Comparison of ENCODE assay signal across 1 cellular context in the genomic region with DNA sequence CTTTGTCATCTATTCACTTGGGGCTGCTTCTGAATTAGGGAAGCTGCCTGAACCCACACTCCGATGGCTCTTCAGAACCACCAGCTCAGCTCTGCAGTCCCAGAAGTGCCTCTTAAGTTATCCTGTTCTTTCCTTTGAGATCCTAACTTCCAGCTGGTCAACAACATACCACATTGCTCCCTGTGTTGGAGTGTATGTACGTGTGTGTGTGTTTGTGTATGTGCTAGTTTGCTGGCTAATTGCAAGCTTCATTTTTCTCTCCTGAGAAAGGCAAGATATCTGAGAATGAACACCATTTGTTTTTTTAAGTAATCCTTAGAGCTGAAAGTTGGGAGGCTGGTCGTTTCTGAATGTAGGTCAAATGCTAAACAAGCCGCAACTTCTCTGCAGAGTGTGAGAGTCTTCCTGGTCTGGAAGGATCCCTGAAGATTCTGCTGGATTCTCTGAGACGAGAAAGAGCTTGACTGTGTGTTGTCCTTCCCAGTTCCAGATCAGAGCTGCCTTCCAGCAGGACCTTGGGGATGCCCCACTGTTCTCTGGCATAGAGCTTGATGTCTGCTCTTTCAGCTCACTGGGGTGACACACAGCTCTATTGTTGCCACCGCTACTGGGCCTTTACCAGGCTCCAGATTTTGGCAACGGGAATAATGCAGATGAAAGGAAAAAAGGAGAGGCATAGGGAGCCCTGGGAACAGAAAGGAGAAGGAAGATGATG.
TF ChIP-seq lines count a peak whose summit lies in the region.

No MANE protein-coding gene starts in this region.

TF ChIP-seq in SK-N-SH treated with all-trans-retinoic acid at 6 μM for 48 hours, 23 proteins besides CTCF, POLR2A, EP300 and RAD21 (continued from another document):
- TF ChIP-seq TSHZ2 (CRISPR knock-in tag; IDR thresholded peaks at IDR 0.05) (no peak), RARB (CRISPR knock-in tag; IDR thresholded peaks at IDR 0.05) (no peak), ESRRG (CRISPR knock-in tag; IDR thresholded peaks at IDR 0.05) (no peak), ZFP3 (CRISPR knock-in tag; IDR thresholded peaks at IDR 0.05) (no peak), ZNF8 (CRISPR knock-in tag; IDR thresholded peaks at IDR 0.05) (no peak)
- TF ChIP-seq, protein P1, sequence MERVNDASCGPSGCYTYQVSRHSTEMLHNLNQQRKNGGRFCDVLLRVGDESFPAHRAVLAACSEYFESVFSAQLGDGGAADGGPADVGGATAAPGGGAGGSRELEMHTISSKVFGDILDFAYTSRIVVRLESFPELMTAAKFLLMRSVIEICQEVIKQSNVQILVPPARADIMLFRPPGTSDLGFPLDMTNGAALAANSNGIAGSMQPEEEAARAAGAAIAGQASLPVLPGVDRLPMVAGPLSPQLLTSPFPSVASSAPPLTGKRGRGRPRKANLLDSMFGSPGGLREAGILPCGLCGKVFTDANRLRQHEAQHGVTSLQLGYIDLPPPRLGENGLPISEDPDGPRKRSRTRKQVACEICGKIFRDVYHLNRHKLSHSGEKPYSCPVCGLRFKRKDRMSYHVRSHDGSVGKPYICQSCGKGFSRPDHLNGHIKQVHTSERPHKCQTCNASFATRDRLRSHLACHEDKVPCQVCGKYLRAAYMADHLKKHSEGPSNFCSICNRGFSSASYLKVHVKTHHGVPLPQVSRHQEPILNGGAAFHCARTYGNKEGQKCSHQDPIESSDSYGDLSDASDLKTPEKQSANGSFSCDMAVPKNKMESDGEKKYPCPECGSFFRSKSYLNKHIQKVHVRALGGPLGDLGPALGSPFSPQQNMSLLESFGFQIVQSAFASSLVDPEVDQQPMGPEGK (CRISPR knock-in tag; IDR thresholded peaks at IDR 0.05; ENCODE audit: borderline replicate concordance): no peak
